Comparison of ENCODE assay signal across 1 cellular context in genomic region chr7:38273286-38273995, GRCh38.
TF ChIP-seq lines count a peak whose summit lies in the region.

Gene TARP, minus strand, starts transcription at chr7:38273636.

TF ChIP-seq in H1, 55 proteins besides CTCF, POLR2A, EP300 and RAD21:
- no peak for TF ChIP-seq SIRT6 (IDR thresholded peaks at IDR 0.05; ENCODE audit: low read length)
- TF ChIP-seq SP1 (IDR thresholded peaks at IDR 0.05; ENCODE audit: low read depth, low read length), result no peak
- no peak for TF ChIP-seq SUZ12 (IDR thresholded peaks at IDR 0.05; ENCODE audit: low read length)
- TF ChIP-seq KDM4A (IDR thresholded peaks at IDR 0.05; ENCODE audit: low read depth, low read length, severe bottlenecking), result no peak
- no peak for TF ChIP-seq SP2 (IDR thresholded peaks at IDR 0.05; ENCODE audit: low read length)
- TF ChIP-seq TBP (IDR thresholded peaks at IDR 0.05; ENCODE audit: low read depth, low read length), result no peak
- no peak for TF ChIP-seq EZH2 (IDR thresholded peaks at IDR 0.05; ENCODE audit: low read depth, low read length, severe bottlenecking)
- TF ChIP-seq CBX5 (IDR thresholded peaks at IDR 0.05; ENCODE audit: low read depth, low read length), result no peak
- TF ChIP-seq E2F6 (IDR thresholded peaks at IDR 0.05), result no peak
- TF ChIP-seq TAF1 (IDR thresholded peaks at IDR 0.05; ENCODE audit: low read depth, low read length), result no peak
- no peak for TF ChIP-seq ZNF274 (IDR thresholded peaks at IDR 0.05; ENCODE audit: borderline replicate concordance, extremely low read depth, low read length)
- no peak for TF ChIP-seq KDM1A (IDR thresholded peaks at IDR 0.05; ENCODE audit: borderline replicate concordance, low read length)
TF ChIP-seq in H1: peak in this region for 0.
